Comparison of ENCODE assay signal across 11 cellular contexts in genomic region chr3:133964547-133964946, GRCh38.
A peak's percentile ranks its signal among the peaks of the same experiment; 100 is the strongest.
DNase-seq lines count a peak whose midpoint lies in the region; ATAC-seq and TF ChIP-seq lines count a peak whose summit lies in the region.
"Had no signal": no experiment of that assay in that cellular context is flagged by ENCODE, and none has a peak within 500 bp of the region (broad histone marks: within the 10 kb centered on the region; RNA-seq: fewer than 3 reads in every experiment).

No MANE protein-coding gene starts in this region.

- no peaks in the 10 kb centered on the region for H3K9me3 Mint-ChIP-seq in activated CD8-positive, alpha-beta memory T cell treated with anti-CD3 and anti-CD28 coated beads, Interleukin-2, amount 10 ng/mL, durations not matched to agents 7 days and 5 days (ENCODE audit: low read depth)

- ATAC-seq in left lung, result peak; percentile 26
- no peak for ATAC-seq in SK-N-SH treated with all-trans-retinoic acid at 6 μM for 48 hours
- ATAC-seq in activated CD8-positive, alpha-beta memory T cell treated with anti-CD3 and anti-CD28 coated beads, Interleukin-2, amount 10 ng/mL, durations not matched to agents 7 days and 5 days, result no peak
- ATAC-seq: activated CD8-positive, alpha-beta T cell treated with anti-CD3 and anti-CD28 coated beads, Interleukin-2, amount 10 ng/mL, durations not matched to agents 7 days and 5 days; stimulated activated naive CD8-positive, alpha-beta T cell treated with anti-CD3 and anti-CD28 coated beads, Interleukin-15, Interleukin-2, amounts not matched to agents 100 U/mL and 50 U/mL, for 24 hours had no signal

- intact Hi-C loops in left lung (cut with DNase I), result no loop called here

- H3K27me3 Mint-ChIP-seq in activated CD8-positive, alpha-beta memory T cell treated with anti-CD3 and anti-CD28 coated beads, Interleukin-2, amount 10 ng/mL, durations not matched to agents 7 days and 5 days, result no peaks in the 10 kb centered on the region

- TF ChIP-seq CTCF in VCaP (conservative IDR thresholded peaks at IDR 0.05) (peak; percentile 44), left lung (IDR thresholded peaks at IDR 0.05) (no peak)

- H3K4me1 ChIP-seq in left lung, result peaks cover 10 to 14% of the 10 kb centered on the region in 2 donors
- H3K4me1 ChIP-seq: adrenal gland had no signal

- no peak overlapping the region for H3K27ac Mint-ChIP-seq in activated CD8-positive, alpha-beta memory T cell treated with anti-CD3 and anti-CD28 coated beads, Interleukin-2, amount 10 ng/mL, durations not matched to agents 7 days and 5 days
- H3K27ac Mint-ChIP-seq: activated CD8-positive, alpha-beta T cell treated with anti-CD3 and anti-CD28 coated beads, Interleukin-2, amount 10 ng/mL, durations not matched to agents 7 days and 5 days had no signal

- no peaks in the 10 kb centered on the region for H3K4me1 Mint-ChIP-seq in activated CD8-positive, alpha-beta memory T cell treated with anti-CD3 and anti-CD28 coated beads, Interleukin-2, amount 10 ng/mL, durations not matched to agents 7 days and 5 days

- H3K27me3 ChIP-seq in left lung, result no peaks in the 10 kb centered on the region
- H3K27me3 ChIP-seq: adrenal gland had no signal

- H3K36me3 Mint-ChIP-seq in activated CD8-positive, alpha-beta memory T cell treated with anti-CD3 and anti-CD28 coated beads, Interleukin-2, amount 10 ng/mL, durations not matched to agents 7 days and 5 days, result no peaks in the 10 kb centered on the region

- peak; percentile 18 for DNase-seq in ELR (ENCODE audit: low read depth)
- DNase-seq in HuH-7 (ENCODE audit: low spot score), result peak; percentile 24
- DNase-seq in left lung, result no peak
- DNase-seq in LoVo (ENCODE audit: low spot score), result no peak
- no peak for DNase-seq in activated CD8-positive, alpha-beta memory T cell treated with anti-CD3 and anti-CD28 coated beads, Interleukin-2, amount 10 ng/mL, durations not matched to agents 7 days and 5 days
- DNase-seq: activated CD8-positive, alpha-beta T cell treated with anti-CD3 and anti-CD28 coated beads, Interleukin-2, amount 10 ng/mL, durations not matched to agents 7 days and 5 days; adrenal gland; stimulated activated naive CD8-positive, alpha-beta T cell treated with anti-CD3 and anti-CD28 coated beads, Interleukin-15, Interleukin-2, amounts not matched to agents 100 U/mL and 50 U/mL, for 24 hours had no signal

- H3K4me3 ChIP-seq in left lung, result no peak overlapping the region
- H3K4me3 ChIP-seq: adrenal gland, SK-N-MC had no signal

- H3K4me3 Mint-ChIP-seq in activated CD8-positive, alpha-beta memory T cell treated with anti-CD3 and anti-CD28 coated beads, Interleukin-2, amount 10 ng/mL, durations not matched to agents 7 days and 5 days, result no peak overlapping the region
- H3K4me3 Mint-ChIP-seq: activated CD8-positive, alpha-beta T cell treated with anti-CD3 and anti-CD28 coated beads, Interleukin-2, amount 10 ng/mL, durations not matched to agents 7 days and 5 days had no signal

- CTCF ChIA-PET in activated CD8-positive, alpha-beta memory T cell treated with anti-CD3 and anti-CD28 coated beads, Interleukin-2, amount 10 ng/mL, durations not matched to agents 7 days and 5 days (lab: Charles Lee), result no interaction called here

- H3K27ac ChIP-seq in VCaP (no peak overlapping the region), left lung (no peak overlapping the region)
- H3K27ac ChIP-seq: adrenal gland, SK-N-MC had no signal

- H3K36me3 ChIP-seq in left lung, result peaks cover 0 to 3% of the 10 kb centered on the region in 2 donors
- H3K36me3 ChIP-seq: adrenal gland had no signal

- H3K9me3 ChIP-seq in left lung, result no peaks in the 10 kb centered on the region
- H3K9me3 ChIP-seq: adrenal gland had no signal

TF ChIP-seq in SK-N-SH treated with all-trans-retinoic acid at 6 μM for 48 hours, 23 proteins besides CTCF, POLR2A, EP300 and RAD21 (continues in another document):
- TF ChIP-seq PPARA (CRISPR knock-in tag; IDR thresholded peaks at IDR 0.05; ENCODE audit: borderline replicate concordance) (no peak), ESRRG (CRISPR knock-in tag; IDR thresholded peaks at IDR 0.05) (no peak), ZNF8 (CRISPR knock-in tag; IDR thresholded peaks at IDR 0.05) (no peak), RARB (CRISPR knock-in tag; IDR thresholded peaks at IDR 0.05) (no peak), ZNF565 (CRISPR knock-in tag; conservative IDR thresholded peaks at IDR 0.05; ENCODE audit: low read depth) (no peak), ZC3H10 (CRISPR knock-in tag; IDR thresholded peaks at IDR 0.05) (no peak), ISL1 (CRISPR knock-in tag; IDR thresholded peaks at IDR 0.05) (no peak), ARNTL (CRISPR knock-in tag; IDR thresholded peaks at IDR 0.05; ENCODE audit: borderline replicate concordance, low read depth) (no peak), OSR1 (CRISPR knock-in tag; IDR thresholded peaks at IDR 0.05) (no peak), ZFP30 (CRISPR knock-in tag; IDR thresholded peaks at IDR 0.05) (no peak), TSHZ2 (CRISPR knock-in tag; IDR thresholded peaks at IDR 0.05) (no peak), ZFP3 (CRISPR knock-in tag; IDR thresholded peaks at IDR 0.05) (no peak), CSDC2 (CRISPR knock-in tag; IDR thresholded peaks at IDR 0.05) (no peak), CSRNP3 (CRISPR knock-in tag; IDR thresholded peaks at IDR 0.05) (no peak), SNAI2 (CRISPR knock-in tag; IDR thresholded peaks at IDR 0.05) (no peak)
- TF ChIP-seq, protein P1, sequence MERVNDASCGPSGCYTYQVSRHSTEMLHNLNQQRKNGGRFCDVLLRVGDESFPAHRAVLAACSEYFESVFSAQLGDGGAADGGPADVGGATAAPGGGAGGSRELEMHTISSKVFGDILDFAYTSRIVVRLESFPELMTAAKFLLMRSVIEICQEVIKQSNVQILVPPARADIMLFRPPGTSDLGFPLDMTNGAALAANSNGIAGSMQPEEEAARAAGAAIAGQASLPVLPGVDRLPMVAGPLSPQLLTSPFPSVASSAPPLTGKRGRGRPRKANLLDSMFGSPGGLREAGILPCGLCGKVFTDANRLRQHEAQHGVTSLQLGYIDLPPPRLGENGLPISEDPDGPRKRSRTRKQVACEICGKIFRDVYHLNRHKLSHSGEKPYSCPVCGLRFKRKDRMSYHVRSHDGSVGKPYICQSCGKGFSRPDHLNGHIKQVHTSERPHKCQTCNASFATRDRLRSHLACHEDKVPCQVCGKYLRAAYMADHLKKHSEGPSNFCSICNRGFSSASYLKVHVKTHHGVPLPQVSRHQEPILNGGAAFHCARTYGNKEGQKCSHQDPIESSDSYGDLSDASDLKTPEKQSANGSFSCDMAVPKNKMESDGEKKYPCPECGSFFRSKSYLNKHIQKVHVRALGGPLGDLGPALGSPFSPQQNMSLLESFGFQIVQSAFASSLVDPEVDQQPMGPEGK (CRISPR knock-in tag; IDR thresholded peaks at IDR 0.05; ENCODE audit: borderline replicate concordance), result no peak
- TF ChIP-seq, protein P2, sequence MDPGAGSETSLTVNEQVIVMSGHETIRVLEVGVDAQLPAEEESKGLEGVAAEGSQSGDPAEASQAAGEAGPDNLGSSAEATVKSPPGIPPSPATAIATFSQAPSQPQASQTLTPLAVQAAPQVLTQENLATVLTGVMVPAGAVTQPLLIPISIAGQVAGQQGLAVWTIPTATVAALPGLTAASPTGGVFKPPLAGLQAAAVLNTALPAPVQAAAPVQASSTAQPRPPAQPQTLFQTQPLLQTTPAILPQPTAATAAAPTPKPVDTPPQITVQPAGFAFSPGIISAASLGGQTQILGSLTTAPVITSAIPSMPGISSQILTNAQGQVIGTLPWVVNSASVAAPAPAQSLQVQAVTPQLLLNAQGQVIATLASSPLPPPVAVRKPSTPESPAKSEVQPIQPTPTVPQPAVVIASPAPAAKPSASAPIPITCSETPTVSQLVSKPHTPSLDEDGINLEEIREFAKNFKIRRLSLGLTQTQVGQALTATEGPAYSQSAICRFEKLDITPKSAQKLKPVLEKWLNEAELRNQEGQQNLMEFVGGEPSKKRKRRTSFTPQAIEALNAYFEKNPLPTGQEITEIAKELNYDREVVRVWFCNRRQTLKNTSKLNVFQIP (CRISPR knock-in tag; IDR thresholded peaks at IDR 0.05; ENCODE audit: borderline replicate concordance, low read depth), result no peak

Comparison
In these comparisons a context has a peak if more than half of its experiments do, and no peak if none do; other contexts are left out.
1. DNase-seq: peak in ELR (single experiment) and HuH-7 (single experiment); none in left lung (0 of 2), LoVo (single experiment) and activated CD8-positive, alpha-beta memory T cell treated with anti-CD3 and anti-CD28 coated beads, Interleukin-2, amount 10 ng/mL, durations not matched to agents 7 days and 5 days (single experiment).